ENCODE assay signal across 19 cellular contexts in the genomic region with DNA sequence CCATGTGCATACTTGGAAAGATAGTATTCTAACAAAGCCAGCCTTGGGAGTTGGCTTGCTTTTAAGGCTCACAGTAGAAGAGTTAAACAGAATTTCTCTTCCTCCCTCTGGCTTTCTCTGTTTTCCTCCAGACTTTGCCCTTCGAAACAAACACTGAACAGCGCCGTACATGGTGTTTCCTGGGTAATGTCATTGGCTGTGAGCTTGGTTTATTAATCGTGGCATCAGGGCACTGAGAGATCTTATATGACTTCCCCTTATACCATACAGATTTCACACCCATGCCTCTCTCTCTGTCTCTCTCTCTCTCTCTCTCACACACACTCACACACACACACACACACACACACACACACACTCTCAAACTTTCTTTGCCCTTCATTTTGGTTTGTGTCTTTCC.
"Had no signal": no experiment of that assay in that cellular context is flagged by ENCODE, and none has a peak within 500 bp of the region (broad histone marks: within the 10 kb centered on the region; RNA-seq: fewer than 3 reads in every experiment).

No MANE protein-coding gene starts in this region.

- H3K27me3 ChIP-seq: breast epithelium, right atrium auricular region, tibial artery had no signal

- H3K27ac ChIP-seq: breast epithelium, prostate gland, right atrium auricular region, tibial artery had no signal

- DNase-seq: activated CD4-positive, alpha-beta memory T cell treated with anti-CD3 and anti-CD28 coated beads, Interleukin-2, amount 10 ng/mL, durations not matched to agents 7 days and 5 days; activated CD4-positive, alpha-beta T cell treated with anti-CD3 and anti-CD28 coated beads, Interleukin-2, amount 10 ng/mL, durations not matched to agents 24 days and 14 days; activated effector memory CD4-positive, alpha-beta T cell treated with Interleukin-2 at 50 U/mL for 16 hours; activated naive CD4-positive, alpha-beta T cell treated with anti-CD3 and anti-CD28 coated beads for 36 hours; activated naive CD8-positive, alpha-beta T cell treated with anti-CD3 and anti-CD28 coated beads, Interleukin-2, amount 10 ng/mL, durations not matched to agents 7 days and 5 days; activated T-cell treated with anti-CD3 and anti-CD28 coated beads, Interleukin-2, amount 50 U/mL, for 72 hours; amniotic stem cell; effector memory CD4-positive, alpha-beta T cell; foreskin melanocyte; glutamatergic neuron; hypothalamus; stimulated activated CD4-positive, alpha-beta T cell treated with anti-CD3 and anti-CD28 coated beads, Interleukin-12 subunit alpha, Interleukin-12 subunit beta, amount 100 ng/mL, for 4 hours; substantia nigra; tibial artery had no signal

- H3K36me3 ChIP-seq: breast epithelium, prostate gland, right atrium auricular region, tibial artery had no signal

- H3K4me3 ChIP-seq: breast epithelium, prostate gland, right atrium auricular region, tibial artery had no signal

- H3K4me1 ChIP-seq: breast epithelium, prostate gland, tibial artery had no signal

- ATAC-seq: activated CD4-positive, CD25-positive, alpha-beta regulatory T cell treated with anti-CD3 and anti-CD28 coated beads, Interleukin-2, amount 50 U/mL, for 24 hours; activated T-cell treated with anti-CD3 and anti-CD28 coated beads, Interleukin-2, amount 50 U/mL, for 72 hours; esophagus mucosa had no signal

- H3K9me3 ChIP-seq: breast epithelium, prostate gland, right atrium auricular region, tibial artery had no signal
